ENCODE assay signal across 8 cellular contexts in genomic region chr6:20126789-20127653, GRCh38.
DNase-seq lines count a peak whose midpoint lies in the region; ATAC-seq, FAIRE-seq and TF ChIP-seq lines count a peak whose summit lies in the region.

No MANE protein-coding gene starts in this region.

- peak; percentile 98 for TF ChIP-seq CTCF in astrocyte of the cerebellum (IDR thresholded peaks at IDR 0.05; ENCODE audit: low read depth, low read length, missing control alignments)

- H3K4me3 ChIP-seq in astrocyte of the cerebellum (ENCODE audit: low read depth, low read length): no peak overlapping the region

- DNase-seq in GM12891 (ENCODE audit: insufficient read length, low spot score) (peak; percentile 18), NCI-H1694 treated with DMSO at 0.1 percent for 48 hours (lab: John Stamatoyannopoulos, UW) (peak; percentile 83), T-helper 2 cell (peak; percentile 2 to 59 (median 40)), astrocyte of the cerebellum (ENCODE audit: low read depth) (peak; percentile 13), iPS DF 19.7 (ENCODE audit: low read depth, low spot score) (peak; percentile 20), smooth muscle cell of the brain vasculature (ENCODE audit: low read depth, low spot score) (peak; percentile 17), GOT3 (lab: John Stamatoyannopoulos, UW) (no peak)

- in situ Hi-C loops in astrocyte of the cerebellum (cut with HindIII; ENCODE audit: low sequenced_read_pairs): no loop called here

- FAIRE-seq in GM12891 (lab: Jason Lieb, UNC): peak; percentile 93

- ATAC-seq in HG02852 (IDR thresholded peaks at IDR 0.05; ENCODE audit: unreplicated experiment): peak; percentile 82

- no peak for TF ChIP-seq POLR2A in GM12891 (IDR thresholded peaks at IDR 0.05; ENCODE audit: low read depth, low read length)

TF ChIP-seq in GM12891, 5 proteins besides CTCF, POLR2A, EP300 and RAD21:
- TF ChIP-seq POLR2AphosphoS5 (IDR thresholded peaks at IDR 0.05; ENCODE audit: low read depth, low read length) (no peak), TAF1 (IDR thresholded peaks at IDR 0.05; ENCODE audit: low read depth, low read length) (no peak), POU2F2 (IDR thresholded peaks at IDR 0.05; ENCODE audit: low read depth, low read length) (no peak), PAX5 (IDR thresholded peaks at IDR 0.05; ENCODE audit: insufficient read depth, low read length, severe bottlenecking) (no peak), SPI1 (IDR thresholded peaks at IDR 0.05; ENCODE audit: low read depth, low read length) (no peak)
